Comparison of ENCODE assay signal across 8 cellular contexts in the genomic region with DNA sequence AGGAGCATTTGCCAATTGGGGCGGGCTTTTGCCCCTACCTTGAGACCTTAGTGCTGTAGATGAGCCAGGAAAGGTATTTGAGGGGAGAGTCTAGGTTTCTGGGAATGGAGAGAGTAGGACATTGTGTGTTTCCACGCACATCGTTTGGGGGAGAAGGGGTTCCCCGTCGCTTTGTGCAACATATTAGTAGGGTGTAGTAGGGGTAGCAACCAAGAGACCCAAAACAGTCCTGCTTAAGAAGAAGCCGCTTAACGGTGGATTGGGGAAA. TPM values are rescaled to one million over a fixed set of nuclear protein-coding genes. Genes with fewer than 3 reads are reported as not detected.
DNase-seq lines count a peak whose midpoint lies in the region; ATAC-seq and TF ChIP-seq lines count a peak whose summit lies in the region.

No MANE protein-coding gene starts in this region.

- peak overlapping the region; percentile 89 to 100 for H3K4me3 Mint-ChIP-seq in CD14-positive monocyte
- peak overlapping the region; percentile 99 to 100 (median 99) for H3K4me3 Mint-ChIP-seq in nephron

- peaks cover 43% of the 10 kb centered on the region for H3K4me1 Mint-ChIP-seq in CD14-positive monocyte
- peaks cover 26% of the 10 kb centered on the region for H3K4me1 Mint-ChIP-seq in nephron

- ATAC-seq in HG03378 (IDR thresholded peaks at IDR 0.05; ENCODE audit: unreplicated experiment): no peak
- ATAC-seq in HG02588 (IDR thresholded peaks at IDR 0.05; ENCODE audit: unreplicated experiment): no peak

- H3K27me3 Mint-ChIP-seq in CD14-positive monocyte (ENCODE audit: low read depth in 3 of 3): peaks cover 0 to 2% (median 0%) of the 10 kb centered on the region in 3 donors
- no peaks in the 10 kb centered on the region for H3K27me3 Mint-ChIP-seq in nephron (ENCODE audit: low read depth)

- H3K9me3 Mint-ChIP-seq in CD14-positive monocyte (peaks cover 0 to 6% (median 0%) of the 10 kb centered on the region in 7 donors), nephron (no peaks in the 10 kb centered on the region)

- TF ChIP-seq CTCF in CD14-positive monocyte (IDR thresholded peaks at IDR 0.05) (no peak), dorsolateral prefrontal cortex (IDR thresholded peaks at IDR 0.05 in 54 of 56, conservative IDR thresholded peaks at IDR 0.05 in 2 of 56; ENCODE audit: low read depth in 1 of 56, partially characterized antibody in 56 of 56) (no peak), nephron (IDR thresholded peaks at IDR 0.05; ENCODE audit: unreplicated experiment in 3 of 3) (no peak)

- H3K4me3 ChIP-seq in Jurkat, Clone E6-1 (ENCODE audit: low read length): peak overlapping the region; percentile 66
- peak overlapping the region; percentile 63 to 100 (median 95) for H3K4me3 ChIP-seq in dorsolateral prefrontal cortex

- H3K27ac Mint-ChIP-seq in CD14-positive monocyte: peak overlapping the region; percentile 92 to 99 (median 98)
- H3K27ac Mint-ChIP-seq in nephron: peak overlapping the region; percentile 99 to 100 (median 99)

- DNase-seq in CD14-positive monocyte (ENCODE audit: low spot score): no peak
- no peak for DNase-seq in Jurkat, Clone E6-1 (ENCODE audit: low read depth, low spot score)
- no peak for DNase-seq in dorsolateral prefrontal cortex
- no peak for DNase-seq in DMS153 treated with DMSO at 0.1 percent for 48 hours (lab: John Stamatoyannopoulos, UW; ENCODE audit: unreplicated experiment)
- DNase-seq in NCI-H82 (lab: John Stamatoyannopoulos, UW): no peak

- H3K36me3 Mint-ChIP-seq in CD14-positive monocyte (peaks cover 4 to 6% of the 10 kb centered on the region in 2 donors), nephron (ENCODE audit: low read depth) (peaks cover 18% of the 10 kb centered on the region)

- intact Hi-C loops in CD14-positive monocyte (cut with micrococcal nuclease): loop anchor here (1.0 to 5.0 kb wide), 3 partner anchors 38 to 41 kb away; a partner anchor contains a TSS
- intact Hi-C loops in dorsolateral prefrontal cortex (cut with DNase I): loop anchor here (1.0 to 5.0 kb wide), 3 partner anchors 37 to 56 kb away; a partner anchor contains a TSS

- no peaks in the 10 kb centered on the region for H3K27me3 ChIP-seq in dorsolateral prefrontal cortex

- peak overlapping the region; percentile 97 to 100 (median 100) for H3K27ac ChIP-seq in dorsolateral prefrontal cortex

RNA-seq across cellular contexts. Expression of a gene that starts 0.7 kb away (rescaled TPM):
- 100 to 1,000 TPM; 187 to 232 TPM for polyA plus RNA-seq in CD14-positive monocyte
- 293 TPM for polyA plus RNA-seq in Jurkat, Clone E6-1 (2012; ENCODE audit: insufficient read depth, insufficient read length)
- 100 to 1,000 TPM; 109 to 354 (median 170) TPM for total RNA-seq in dorsolateral prefrontal cortex

RNA-seq across cellular contexts. Expression of a gene that starts 36.3 kb away (rescaled TPM):
- 100 to 1,000 TPM; 797 to 937 TPM for polyA plus RNA-seq in CD14-positive monocyte
- 2,310 TPM for polyA plus RNA-seq in Jurkat, Clone E6-1 (2012; ENCODE audit: insufficient read depth, insufficient read length)
- 100 to 1,000 TPM; 265 to 487 (median 373) TPM for total RNA-seq in dorsolateral prefrontal cortex

RNA-seq across cellular contexts. Expression of a gene that starts 43.0 kb away (rescaled TPM):
- polyA plus RNA-seq in CD14-positive monocyte: 1,000 to 10,000 TPM; 1,038 to 1,093 TPM
- 1,563 TPM for polyA plus RNA-seq in Jurkat, Clone E6-1 (2012; ENCODE audit: insufficient read depth, insufficient read length)
- 100 to 1,000 TPM; 248 to 863 (median 546) TPM for total RNA-seq in dorsolateral prefrontal cortex

RNA-seq across cellular contexts. Expression of a gene that starts 58.7 kb away (rescaled TPM):
- polyA plus RNA-seq in CD14-positive monocyte: 10 to 100 TPM in 1 of 2 donors, 1 to 10 TPM in 1; 8.9 to 21.1 TPM
- polyA plus RNA-seq in Jurkat, Clone E6-1 (2012; ENCODE audit: insufficient read depth, insufficient read length): 35.9 TPM
- 100 to 1,000 TPM in 21 of 120 experiments, 10 to 100 TPM in 99; 58.5 to 126 (median 86.8) TPM for total RNA-seq in dorsolateral prefrontal cortex
